ENCODE assay signal across 8 cellular contexts in genomic region chr18:62131305-62131909, GRCh38. TPM values are rescaled to one million over a fixed set of nuclear protein-coding genes. Genes with fewer than 3 reads are reported as not detected.
DNase-seq lines count a peak whose midpoint lies in the region; ATAC-seq and TF ChIP-seq lines count a peak whose summit lies in the region.

No MANE protein-coding gene starts in this region.

- H3K36me3 ChIP-seq in uterus, result no peaks in the 10 kb centered on the region

- ATAC-seq in GM19452 (IDR thresholded peaks at IDR 0.05; ENCODE audit: unreplicated experiment), result peak; percentile 78
- ATAC-seq in activated T-helper 17 cell treated with anti-CD3 and anti-CD28 coated beads, Interleukin-2, amount 50 U/mL, for 72 hours (replicated peaks), result peak; percentile 51

- no peaks in the 10 kb centered on the region for H3K4me1 Mint-ChIP-seq in activated T-helper 17 cell treated with anti-CD3 and anti-CD28 coated beads, Interleukin-2, amount 50 U/mL, for 72 hours

- H3K4me3 Mint-ChIP-seq in activated T-helper 17 cell treated with anti-CD3 and anti-CD28 coated beads, Interleukin-2, amount 50 U/mL, for 72 hours, result no peak overlapping the region

- H3K27ac ChIP-seq in uterus, result no peak overlapping the region

- no peaks in the 10 kb centered on the region for H3K27me3 Mint-ChIP-seq in activated T-helper 17 cell treated with anti-CD3 and anti-CD28 coated beads, Interleukin-2, amount 50 U/mL, for 72 hours

- no peak overlapping the region for H3K27ac Mint-ChIP-seq in activated T-helper 17 cell treated with anti-CD3 and anti-CD28 coated beads, Interleukin-2, amount 50 U/mL, for 72 hours

- TF ChIP-seq CTCF in uterus (IDR thresholded peaks at IDR 0.05), result peak; percentile 81 to 96 (median 90)

- intact Hi-C loops in uterus (cut with DNase I; ENCODE audit: low total_unique reads), result no loop called here

- no peaks in the 10 kb centered on the region for H3K27me3 ChIP-seq in uterus

- H3K36me3 Mint-ChIP-seq in activated T-helper 17 cell treated with anti-CD3 and anti-CD28 coated beads, Interleukin-2, amount 50 U/mL, for 72 hours (ENCODE audit: low read depth), result peaks cover 10% of the 10 kb centered on the region

- no peaks in the 10 kb centered on the region for H3K9me3 ChIP-seq in uterus

- H3K4me3 ChIP-seq in uterus, result no peak overlapping the region

- DNase-seq in COLO668 (lab: John Stamatoyannopoulos, UW; ENCODE audit: unreplicated experiment) (peak; percentile 60), HUDEP-2 (lab: John Stamatoyannopoulos, UW; ENCODE audit: unreplicated experiment in 76 of 76) (peak in 52 of 76 experiments; percentile 1 to 75 (median 38)), RKO (ENCODE audit: low spot score) (peak; percentile 62), foreskin melanocyte (peak; percentile 25), pons (ENCODE audit: low spot score) (peak; percentile 67), uterus (peak; percentile 48 to 66)

- H3K4me1 ChIP-seq in uterus, result no peaks in the 10 kb centered on the region

- no peaks in the 10 kb centered on the region for H3K9me3 Mint-ChIP-seq in activated T-helper 17 cell treated with anti-CD3 and anti-CD28 coated beads, Interleukin-2, amount 50 U/mL, for 72 hours

- TF ChIP-seq POLR2A in uterus (IDR thresholded peaks at IDR 0.05), result no peak

RNA-seq across cellular contexts. Expression of gene PIGN, which starts 55.4 kb away (rescaled TPM):
- total RNA-seq in activated T-helper 17 cell treated with anti-CD3 and anti-CD28 coated beads, Interleukin-2, amount 50 U/mL, for 72 hours, result 10 to 100 TPM; 32.3 to 32.8 TPM
- 10 to 100 TPM; 11.5 to 86.7 (median 30.2) TPM for total RNA-seq in uterus

RNA-seq across cellular contexts. Expression of gene RELCH, which starts 55.6 kb away (rescaled TPM):
- 10 to 100 TPM; 23.2 to 28.7 TPM for total RNA-seq in activated T-helper 17 cell treated with anti-CD3 and anti-CD28 coated beads, Interleukin-2, amount 50 U/mL, for 72 hours
- 10 to 100 TPM; 11.2 to 71.3 (median 26.5) TPM for total RNA-seq in uterus
